1 cellular context compared by ENCODE assay signal in genomic region chr16:154223-155030, GRCh38.
TF ChIP-seq lines count a peak whose summit lies in the region.

No MANE protein-coding gene starts in this region.

TF ChIP-seq in HEK293, 187 proteins besides CTCF, POLR2A, EP300 and RAD21 (continued from another document):
- TF ChIP-seq ZSCAN5A (tag by site-specific recombination; IDR thresholded peaks at IDR 0.05), result no peak
TF ChIP-seq in HEK293: peak in this region for 26.
